Comparison of ENCODE assay signal across 17 cellular contexts in genomic region chr20:57795347-57795697, GRCh38.
DNase-seq lines count a peak whose midpoint lies in the region; ATAC-seq and TF ChIP-seq lines count a peak whose summit lies in the region.
"Had no signal": no experiment of that assay in that cellular context is flagged by ENCODE, and none has a peak within 500 bp of the region (broad histone marks: within the 10 kb centered on the region; RNA-seq: fewer than 3 reads in every experiment).

No MANE protein-coding gene starts in this region.

- in situ Hi-C loops in astrocyte of the spinal cord (cut with HindIII; ENCODE audit: low sequenced_read_pairs): no loop called here

- peaks cover 22% of the 10 kb centered on the region for H3K27me3 Mint-ChIP-seq in T-helper 17 cell

- no peak for ATAC-seq in left lung
- ATAC-seq in left colon: no peak
- no peak for ATAC-seq in T-helper 17 cell

- peaks cover 4% of the 10 kb centered on the region for H3K4me1 Mint-ChIP-seq in T-helper 17 cell

- H3K4me3 Mint-ChIP-seq in T-helper 17 cell: no peak overlapping the region
- H3K4me3 Mint-ChIP-seq: T-helper 2 cell treated with Interferon-gamma antibody and Interleukin-4, amounts not matched to agents 5 μg/mL and 100 μg/mL, for 36 hours had no signal

- H3K36me3 Mint-ChIP-seq in T-helper 17 cell (ENCODE audit: low read depth): peaks cover 7% of the 10 kb centered on the region

- no peaks in the 10 kb centered on the region for H3K4me1 ChIP-seq in left lung

- H3K36me3 ChIP-seq in kidney epithelial cell (ENCODE audit: control insufficient read depth, insufficient read depth, low read length): no peaks in the 10 kb centered on the region
- H3K36me3 ChIP-seq in left lung: no peaks in the 10 kb centered on the region

- H3K27ac ChIP-seq in left lung: no peak overlapping the region
- H3K27ac ChIP-seq: RWPE1, skin epidermis had no signal

- H3K27ac Mint-ChIP-seq in T-helper 17 cell: no peak overlapping the region
- H3K27ac Mint-ChIP-seq: T-helper 2 cell treated with Interferon-gamma antibody and Interleukin-4, amounts not matched to agents 5 μg/mL and 100 μg/mL, for 36 hours had no signal

- H3K9me3 ChIP-seq in left lung (no peaks in the 10 kb centered on the region), T-helper 17 cell (ENCODE audit: control insufficient read depth, low read length, poor library complexity, severe bottlenecking) (no peaks in the 10 kb centered on the region)

- H3K4me3 ChIP-seq in astrocyte of the spinal cord (ENCODE audit: low read depth, low read length): no peak overlapping the region
- no peak overlapping the region for H3K4me3 ChIP-seq in kidney epithelial cell (ENCODE audit: low read depth, low read length)
- no peak overlapping the region for H3K4me3 ChIP-seq in left lung
- H3K4me3 ChIP-seq: skin epidermis had no signal

- intact Hi-C loops in left lung (cut with DNase I) (no loop called here), left colon (cut with DNase I, micrococcal nuclease) (no loop called here)

- peak; percentile 47 for DNase-seq in AG20443 (ENCODE audit: low spot score)
- peak; percentile 47 for DNase-seq in LoVo (ENCODE audit: low spot score)
- DNase-seq in astrocyte of the spinal cord (ENCODE audit: low read depth, low spot score): peak; percentile 62
- peak; percentile 63 for DNase-seq in kidney epithelial cell (ENCODE audit: low read depth)
- no peak for DNase-seq in activated CD8-positive, alpha-beta memory T cell treated with anti-CD3 and anti-CD28 coated beads, Interleukin-2, amount 50 U/mL, for 4 hours
- no peak for DNase-seq in left lung
- no peak for DNase-seq in left colon
- no peak for DNase-seq in T-helper 17 cell
- DNase-seq: activated CD4-positive, alpha-beta T cell treated with anti-CD3 and anti-CD28 coated beads for 48 hours; cortex of kidney; GOT3; mesenchymal stem cell; NCI-H1694; NCI-H526 treated with DMSO at 0.1 percent for 48 hours had no signal

- no peak for TF ChIP-seq CTCF in astrocyte of the spinal cord (IDR thresholded peaks at IDR 0.05; ENCODE audit: low read depth, low read length)
- TF ChIP-seq CTCF in kidney epithelial cell (IDR thresholded peaks at IDR 0.05; ENCODE audit: insufficient read depth, low read length, poor library complexity, severe bottlenecking): no peak
- TF ChIP-seq CTCF in left lung (IDR thresholded peaks at IDR 0.05): no peak

- H3K27me3 ChIP-seq in kidney epithelial cell (ENCODE audit: control insufficient read depth, insufficient read depth, low read length) (no peaks in the 10 kb centered on the region), left lung (no peaks in the 10 kb centered on the region)

Comparison
In these comparisons a context has a peak if more than half of its experiments do, and no peak if none do; other contexts are left out.
1. DNase-seq: peak in AG20443 (single experiment), LoVo (single experiment), astrocyte of the spinal cord (single experiment) and kidney epithelial cell (single experiment); none in activated CD8-positive, alpha-beta memory T cell treated with anti-CD3 and anti-CD28 coated beads, Interleukin-2, amount 50 U/mL, for 4 hours (single experiment), left lung (0 of 2), left colon (0 of 2) and T-helper 17 cell (0 of 3).